29 cellular contexts compared by ENCODE assay signal in the genomic region with DNA sequence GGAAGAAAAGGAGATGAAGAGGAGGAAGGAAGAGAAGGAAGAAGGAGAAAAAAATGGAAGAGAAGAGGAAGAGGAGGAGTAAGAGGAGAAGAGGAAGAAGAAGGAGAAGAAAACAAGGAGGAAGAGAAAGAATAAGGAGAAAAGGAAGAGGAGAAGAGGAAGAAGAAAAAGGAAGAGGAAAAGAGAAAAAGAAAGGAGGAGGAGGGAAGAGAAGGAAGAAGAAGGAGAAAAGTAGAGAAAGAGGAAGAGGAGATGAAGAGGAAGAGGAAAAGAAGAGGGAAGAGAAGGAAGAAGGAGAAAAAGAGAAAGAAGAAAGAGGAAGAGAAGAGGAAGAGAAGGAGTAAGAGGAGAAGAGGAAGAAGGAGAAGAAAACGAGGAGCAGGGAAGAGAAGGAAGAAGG.
"Had no signal": no experiment of that assay in that cellular context is flagged by ENCODE, and none has a peak within 500 bp of the region (broad histone marks: within the 10 kb centered on the region; RNA-seq: fewer than 3 reads in every experiment).

No MANE protein-coding gene starts in this region.

- H3K4me3 Mint-ChIP-seq: dendritic cell treated with granulocyte-macrophage colony-stimulating factor and Interleukin-4, amounts not matched to agents 40 ng/mL and 50 ng/mL, for 4 days; endodermal cell; mesothelial cell of epicardium; stimulated activated effector memory CD8-positive, alpha-beta T cell treated with anti-CD3 and anti-CD28 coated beads, Interleukin-12 subunit alpha, Interleukin-12 subunit beta, amount 100 ng/mL, for 72 hours had no signal

- H3K9me3 Mint-ChIP-seq: endodermal cell; mesothelial cell of epicardium; stimulated activated effector memory CD8-positive, alpha-beta T cell treated with anti-CD3 and anti-CD28 coated beads, Interleukin-12 subunit alpha, Interleukin-12 subunit beta, amount 100 ng/mL, for 72 hours had no signal

- H3K27me3 ChIP-seq: colonic mucosa, hepatocyte, ovary, thyroid gland had no signal

- H3K9me3 ChIP-seq: colonic mucosa, gastrocnemius medialis, left lung, mucosa of descending colon, ovary, psoas muscle, sigmoid colon, stomach, thyroid gland had no signal

- ATAC-seq: esophagus mucosa; gastrocnemius medialis; left lung; mucosa of descending colon; psoas muscle; right cardiac atrium; stimulated activated effector memory CD8-positive, alpha-beta T cell treated with anti-CD3 and anti-CD28 coated beads, Interleukin-12 subunit alpha, Interleukin-12 subunit beta, amount 100 ng/mL, for 72 hours had no signal

- H3K4me1 Mint-ChIP-seq: stimulated activated effector memory CD8-positive, alpha-beta T cell treated with anti-CD3 and anti-CD28 coated beads, Interleukin-12 subunit alpha, Interleukin-12 subunit beta, amount 100 ng/mL, for 72 hours had no signal

- H3K36me3 Mint-ChIP-seq: mesothelial cell of epicardium; naive B cell; stimulated activated effector memory CD8-positive, alpha-beta T cell treated with anti-CD3 and anti-CD28 coated beads, Interleukin-12 subunit alpha, Interleukin-12 subunit beta, amount 100 ng/mL, for 72 hours had no signal

- H3K27ac Mint-ChIP-seq: dendritic cell treated with granulocyte-macrophage colony-stimulating factor and Interleukin-4, amounts not matched to agents 40 ng/mL and 50 ng/mL, for 4 days; endodermal cell; mesothelial cell of epicardium; stimulated activated effector memory CD8-positive, alpha-beta T cell treated with anti-CD3 and anti-CD28 coated beads, Interleukin-12 subunit alpha, Interleukin-12 subunit beta, amount 100 ng/mL, for 72 hours had no signal

- DNase-seq: colonic mucosa; effector CD8-positive, alpha-beta T cell; endodermal cell; foreskin fibroblast; gastrocnemius medialis; head of caudate nucleus; kidney; left lung; mesenchymal stem cell; mucosa of descending colon; naive B cell; occipital lobe; ovary; posterior cingulate gyrus; psoas muscle; right cardiac atrium; sigmoid colon; stimulated activated CD4-positive, alpha-beta T cell treated with anti-CD3 and anti-CD28 coated beads, Interleukin-2, amount 100 ng/mL, for 24 hours; stimulated activated CD4-positive, alpha-beta T cell treated with anti-CD3 and anti-CD28 coated beads, Interleukin-4, amount 100 ng/mL, for 24 hours; stimulated activated naive CD4-positive, alpha-beta T cell treated with Interleukin-2 at 50 U/mL for 16 hours; stomach; thyroid gland; trophoblast cell had no signal

- H3K27ac ChIP-seq: colonic mucosa, epithelial cell of prostate, gastrocnemius medialis, hepatocyte, left lung, ovary, psoas muscle, sigmoid colon, stomach, thyroid gland had no signal
